In genomic region chr10:91798736-91799579, GRCh38 we compare ENCODE assay signal across 8 cellular contexts. TPM values are rescaled to one million over a fixed set of nuclear protein-coding genes. Genes with fewer than 3 reads are reported as not detected.
DNase-seq lines count a peak whose midpoint lies in the region; ATAC-seq and TF ChIP-seq lines count a peak whose summit lies in the region.

No MANE protein-coding gene starts in this region.

- H4K91ac ChIP-seq in mesenchymal stem cell (ENCODE audit: low read length) = peak overlapping the region; percentile 78

- peak overlapping the region; percentile 93 for H3K4me3 Mint-ChIP-seq in activated B cell treated with CpG ODN at 0.5 μM for 24 hours

- H3K4me1 ChIP-seq in HAP-1 (peaks cover 18% of the 10 kb centered on the region), mesenchymal stem cell (ENCODE audit: control insufficient read depth, insufficient read depth, low read depth, low read length) (peaks cover 1% of the 10 kb centered on the region)
- peaks cover 33% of the 10 kb centered on the region for H3K4me1 ChIP-seq in effector memory CD4-positive, alpha-beta T cell (ENCODE audit: control insufficient read depth, insufficient read depth, low read length, poor library complexity, severe bottlenecking)

- ATAC-seq in activated B cell treated with CpG ODN at 0.5 μM for 24 hours (ENCODE audit: low read depth) = peak; percentile 54
- ATAC-seq in stimulated activated naive CD8-positive, alpha-beta T cell treated with anti-CD3 and anti-CD28 coated beads, Interleukin-15, Interleukin-2, amounts not matched to agents 100 U/mL and 50 U/mL, for 24 hours = no peak

- H3K79me1 ChIP-seq in mesenchymal stem cell (replicated peaks; ENCODE audit: low read length, poor library complexity, severe bottlenecking) = no peaks in the 10 kb centered on the region

- H3K27ac Mint-ChIP-seq in activated B cell treated with CpG ODN at 0.5 μM for 24 hours = peak overlapping the region; percentile 96

- peak overlapping the region in 1 of 2 experiments; percentile 81 for H3K23ac ChIP-seq in mesenchymal stem cell (ENCODE audit: low read length in 2 of 2)

- H3K4me3 ChIP-seq in HAP-1 (peak overlapping the region; percentile 73), mesenchymal stem cell (ENCODE audit: insufficient read depth in 1 of 2, low read depth in 1 of 2, low read length in 2 of 2) (peak overlapping the region; percentile 97)
- peak overlapping the region; percentile 62 for H3K4me3 ChIP-seq in effector memory CD4-positive, alpha-beta T cell (ENCODE audit: insufficient read depth, low read depth, low read length, poor library complexity, severe bottlenecking)

- CTCF ChIA-PET in activated B cell treated with CpG ODN at 0.5 μM for 24 hours (lab: Charles Lee) = interaction anchor here (0.5 kb wide), 1 partner anchor 9 kb away, joined by 5 read pairs; no protein-coding TSS in a partner anchor

- H3K9ac ChIP-seq in mesenchymal stem cell (ENCODE audit: low read length) = peak overlapping the region; percentile 92

- H3K27me3 Mint-ChIP-seq in activated B cell treated with CpG ODN at 0.5 μM for 24 hours = no peaks in the 10 kb centered on the region

- H3K36me3 Mint-ChIP-seq in activated B cell treated with CpG ODN at 0.5 μM for 24 hours (ENCODE audit: low read depth) = peaks cover 40% of the 10 kb centered on the region

- peak overlapping the region; percentile 55 for H3K4me2 ChIP-seq in mesenchymal stem cell (ENCODE audit: low read length, poor library complexity, severe bottlenecking)

- H3K4ac ChIP-seq in mesenchymal stem cell (ENCODE audit: low read depth in 1 of 2, low read length in 2 of 2) = peak overlapping the region; percentile 46 to 99

- intact Hi-C loops in activated B cell treated with CpG ODN at 0.5 μM for 24 hours (cut with micrococcal nuclease) = loop anchor here (1.0 to 10.0 kb wide), 14 partner anchors 16 to 1912 kb away; partner anchors contain the start of genes BTAF1, CPEB3, EXOC6 and FGFBP3

- peak overlapping the region in 1 of 2 experiments; percentile 82 for H2BK12ac ChIP-seq in mesenchymal stem cell (ENCODE audit: low read length in 2 of 2)

- under 1% methylated on average over 28 of the region's 40 CpGs for WGBS in mesenchymal stem cell

- H4K8ac ChIP-seq in mesenchymal stem cell (ENCODE audit: low read length) = peak overlapping the region; percentile 90

- H3K36me3 ChIP-seq in HAP-1 (replicated peaks) = peaks cover 11% of the 10 kb centered on the region
- H3K36me3 ChIP-seq in effector memory CD4-positive, alpha-beta T cell (ENCODE audit: control insufficient read depth, insufficient read depth, low read length) = peaks cover 6% of the 10 kb centered on the region
- peaks cover 4 to 15% of the 10 kb centered on the region in 2 experiments for H3K36me3 ChIP-seq in mesenchymal stem cell (ENCODE audit: control insufficient read depth in 1 of 2, insufficient read depth in 2 of 2, low read depth in 1 of 2, low read length in 2 of 2)

- peak overlapping the region; percentile 92 for H3K27ac ChIP-seq in effector memory CD4-positive, alpha-beta T cell (ENCODE audit: insufficient read depth, low read length, poor library complexity, severe bottlenecking)
- peak overlapping the region; percentile 43 for H3K27ac ChIP-seq in mesenchymal stem cell (ENCODE audit: low read length, poor library complexity, severe bottlenecking)

- in situ Hi-C loops in HAP-1 (cut with MboI; ENCODE audit: low sequenced_read_pairs) = no loop called here

- peak overlapping the region; percentile 86 for H2BK15ac ChIP-seq in mesenchymal stem cell (ENCODE audit: low read depth, poor library complexity, severe bottlenecking)

- peak overlapping the region; percentile 54 for H2BK120ac ChIP-seq in mesenchymal stem cell (ENCODE audit: low read depth, low read length)

- peaks cover 74% of the 10 kb centered on the region for H3K4me1 Mint-ChIP-seq in activated B cell treated with CpG ODN at 0.5 μM for 24 hours

- H3K27me3 ChIP-seq in HAP-1 (ENCODE audit: low read depth) (no peaks in the 10 kb centered on the region), mesenchymal stem cell (ENCODE audit: control insufficient read depth in 1 of 2, insufficient read depth in 1 of 2, low read length in 2 of 2) (no peaks in the 10 kb centered on the region)
- H3K27me3 ChIP-seq in effector memory CD4-positive, alpha-beta T cell (replicated peaks; ENCODE audit: control insufficient read depth, insufficient read depth, low read length, poor library complexity, severe bottlenecking) = no peaks in the 10 kb centered on the region

- peak overlapping the region in 1 of 2 experiments; percentile 93 for H3K14ac ChIP-seq in mesenchymal stem cell (ENCODE audit: low read length in 2 of 2)

- H3K18ac ChIP-seq in mesenchymal stem cell (ENCODE audit: low read depth in 1 of 2, low read length in 2 of 2) = peak overlapping the region; percentile 89 to 97

- peak overlapping the region; percentile 16 for H2AK5ac ChIP-seq in mesenchymal stem cell (ENCODE audit: low read length, severe bottlenecking)

- H3K9me3 ChIP-seq in HAP-1 = no peaks in the 10 kb centered on the region
- no peaks in the 10 kb centered on the region for H3K9me3 ChIP-seq in effector memory CD4-positive, alpha-beta T cell (ENCODE audit: control insufficient read depth, low read length)
- H3K9me3 ChIP-seq in mesenchymal stem cell (ENCODE audit: control insufficient read depth, low read length) = no peaks in the 10 kb centered on the region

- H2AFZ ChIP-seq in mesenchymal stem cell (ENCODE audit: low read depth, low read length) = peak overlapping the region; percentile 68

- POLR2A ChIA-PET in activated B cell treated with CpG ODN at 0.5 μM for 24 hours (lab: Charles Lee) = interaction anchor here (0.6 to 4.3 kb wide), 6 partner anchors 15 to 1904 kb away, joined by 3 to 28 read pairs (median 4); partner anchors contain the start of genes BTAF1, FGFBP3 and FRA10AC1

- TF ChIP-seq CTCF in activated B cell treated with CpG ODN at 0.5 μM for 24 hours (IDR thresholded peaks at IDR 0.05) = no peak

- H2BK5ac ChIP-seq in mesenchymal stem cell (ENCODE audit: low read depth, low read length, poor library complexity, severe bottlenecking) = peak overlapping the region; percentile 68

- no peaks in the 10 kb centered on the region for H3K9me3 Mint-ChIP-seq in activated B cell treated with CpG ODN at 0.5 μM for 24 hours

- peak; percentile 4 for DNase-seq in NCI-H2196 (lab: John Stamatoyannopoulos, UW; ENCODE audit: unreplicated experiment)
- no peak for DNase-seq in NCI-H2196 treated with DMSO at 0.1 percent for 48 hours (lab: John Stamatoyannopoulos, UW; ENCODE audit: unreplicated experiment)
- DNase-seq in HAP-1 (ENCODE audit: low spot score in 2 of 2) = peak; percentile 37 to 49
- peak; percentile 39 for DNase-seq in M059J (ENCODE audit: low read depth)
- no peak for DNase-seq in activated B cell treated with CpG ODN at 0.5 μM for 24 hours
- peak; percentile 44 to 46 (median 44) for DNase-seq in effector memory CD4-positive, alpha-beta T cell
- peak; percentile 70 for DNase-seq in mesenchymal stem cell
- peak; percentile 49 for DNase-seq in stimulated activated naive CD8-positive, alpha-beta T cell treated with anti-CD3 and anti-CD28 coated beads, Interleukin-15, Interleukin-2, amounts not matched to agents 100 U/mL and 50 U/mL, for 24 hours

RNA-seq across cellular contexts. Expression of gene TNKS2, which starts 0.7 kb away (rescaled TPM):
- total RNA-seq in M059J (2014; rRNA removed; shearing (Covaris generic)) = 17.3 and 30.0 TPM in 2 replicates
- total RNA-seq in activated B cell treated with CpG ODN at 0.5 μM for 24 hours = 29.5 and 33.1 TPM in 2 replicates
- 27.9 TPM for polyA plus RNA-seq in mesenchymal stem cell (2013, experiment 1 of 2)
- 28.9 TPM for polyA plus RNA-seq in mesenchymal stem cell (2013, experiment 2 of 2)

Comparison
In these comparisons a context has a peak if more than half of its experiments do, and no peak if none do; other contexts are left out.
1. DNase-seq: peak in NCI-H2196 (single experiment), HAP-1 (2 of 2), M059J (single experiment), effector memory CD4-positive, alpha-beta T cell (3 of 3), mesenchymal stem cell (single experiment) and stimulated activated naive CD8-positive, alpha-beta T cell treated with anti-CD3 and anti-CD28 coated beads, Interleukin-15, Interleukin-2, amounts not matched to agents 100 U/mL and 50 U/mL, for 24 hours (single experiment); none in NCI-H2196 treated with DMSO at 0.1 percent for 48 hours (single experiment) and activated B cell treated with CpG ODN at 0.5 μM for 24 hours (single experiment).
2. Peak in every context shown above with its lines, with median percentiles within 50 percentile points of each other: H3K4me3 ChIP-seq.